ENCODE assay signal across 17 cellular contexts in the genomic region with DNA sequence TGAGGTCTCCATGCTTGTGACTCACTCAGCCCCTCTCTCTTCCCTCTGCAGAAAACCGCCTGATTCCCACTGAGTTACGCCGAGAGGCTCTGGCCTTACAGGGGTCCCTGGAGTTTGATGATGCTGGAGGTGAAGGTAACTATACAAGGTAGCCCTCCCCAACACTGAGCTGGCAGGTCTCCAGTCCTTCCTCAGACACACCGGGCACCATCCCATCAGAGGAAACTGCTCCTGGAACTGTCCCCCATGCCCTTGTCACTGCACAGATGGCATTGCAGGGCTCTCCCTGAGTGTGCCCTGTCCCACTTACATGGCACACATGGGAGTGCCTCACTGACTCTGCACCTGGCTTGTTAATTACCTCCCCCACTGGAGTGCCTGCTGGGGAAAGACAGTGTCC. TPM values are rescaled to one million over a fixed set of nuclear protein-coding genes. Genes with fewer than 3 reads are reported as not detected.
DNase-seq lines count a peak whose midpoint lies in the region; ATAC-seq and TF ChIP-seq lines count a peak whose summit lies in the region.
"Had no signal": no experiment of that assay in that cellular context is flagged by ENCODE, and none has a peak within 500 bp of the region (broad histone marks: within the 10 kb centered on the region; RNA-seq: fewer than 3 reads in every experiment).

No MANE protein-coding gene starts in this region.

- ATAC-seq in HG02970 (IDR thresholded peaks at IDR 0.05; ENCODE audit: low FRiP score, unreplicated experiment) = no peak

- POLR2A ChIA-PET in activated CD4-positive, alpha-beta T cell treated with anti-CD3 and anti-CD28 coated beads, Interleukin-2, amount 10 ng/mL, durations not matched to agents 7 days and 5 days (lab: Charles Lee) = no interaction called here

- peak overlapping the region; percentile 100 for H3K4me3 Mint-ChIP-seq in activated CD4-positive, alpha-beta T cell treated with anti-CD3 and anti-CD28 coated beads, Interleukin-2, amount 10 ng/mL, durations not matched to agents 7 days and 5 days
- H3K4me3 Mint-ChIP-seq in IgD-negative memory B cell = peak overlapping the region in 3 of 4 donors; percentile 38 to 99 (median 41)
- H3K4me3 Mint-ChIP-seq in activated T-helper 2 cell treated with anti-CD3 and anti-CD28 coated beads, Interferon-gamma antibody, Interleukin-2, Interleukin-4, amounts not matched to agents 10 μg/mL and 5 μg/mL and 100 μg/mL, durations not matched to agents 14 hours and 24 hours and 36 hours (ENCODE audit: low read depth) = peak overlapping the region; percentile 100
- H3K4me3 Mint-ChIP-seq in nephron = peak overlapping the region; percentile 79 to 100 (median 99)

- no peak for TF ChIP-seq CTCF in nephron (IDR thresholded peaks at IDR 0.05; ENCODE audit: unreplicated experiment in 3 of 3)

- H3K9me3 Mint-ChIP-seq in activated CD4-positive, alpha-beta T cell treated with anti-CD3 and anti-CD28 coated beads, Interleukin-2, amount 10 ng/mL, durations not matched to agents 7 days and 5 days = no peaks in the 10 kb centered on the region
- no peaks in the 10 kb centered on the region for H3K9me3 Mint-ChIP-seq in IgD-negative memory B cell
- H3K9me3 Mint-ChIP-seq in activated T-helper 2 cell treated with anti-CD3 and anti-CD28 coated beads, Interferon-gamma antibody, Interleukin-2, Interleukin-4, amounts not matched to agents 10 μg/mL and 5 μg/mL and 100 μg/mL, durations not matched to agents 14 hours and 24 hours and 36 hours = no peaks in the 10 kb centered on the region
- H3K9me3 Mint-ChIP-seq in nephron = no peaks in the 10 kb centered on the region

- H3K27ac Mint-ChIP-seq in activated CD4-positive, alpha-beta T cell treated with anti-CD3 and anti-CD28 coated beads, Interleukin-2, amount 10 ng/mL, durations not matched to agents 7 days and 5 days = no peak overlapping the region
- no peak overlapping the region for H3K27ac Mint-ChIP-seq in IgD-negative memory B cell
- H3K27ac Mint-ChIP-seq in activated T-helper 2 cell treated with anti-CD3 and anti-CD28 coated beads, Interferon-gamma antibody, Interleukin-2, Interleukin-4, amounts not matched to agents 10 μg/mL and 5 μg/mL and 100 μg/mL, durations not matched to agents 14 hours and 24 hours and 36 hours = no peak overlapping the region
- no peak overlapping the region for H3K27ac Mint-ChIP-seq in nephron

- H3K36me3 Mint-ChIP-seq in activated CD4-positive, alpha-beta T cell treated with anti-CD3 and anti-CD28 coated beads, Interleukin-2, amount 10 ng/mL, durations not matched to agents 7 days and 5 days (ENCODE audit: low read depth) = peaks cover 53% of the 10 kb centered on the region
- H3K36me3 Mint-ChIP-seq in IgD-negative memory B cell (peaks cover 13% of the 10 kb centered on the region), nephron (ENCODE audit: low read depth) (peaks cover 59% of the 10 kb centered on the region)
- peaks cover 70% of the 10 kb centered on the region for H3K36me3 Mint-ChIP-seq in activated T-helper 2 cell treated with anti-CD3 and anti-CD28 coated beads, Interferon-gamma antibody, Interleukin-2, Interleukin-4, amounts not matched to agents 10 μg/mL and 5 μg/mL and 100 μg/mL, durations not matched to agents 14 hours and 24 hours and 36 hours (ENCODE audit: low read depth)

- no peak for DNase-seq in activated CD4-positive, alpha-beta T cell treated with anti-CD3 and anti-CD28 coated beads, Interleukin-2, amount 10 ng/mL, durations not matched to agents 7 days and 5 days
- DNase-seq in activated CD4-positive, alpha-beta T cell treated with anti-CD3 and anti-CD28 coated beads, Interleukin-2, amount 50 U/mL, for 48 hours = no peak
- no peak for DNase-seq in activated T-helper 2 cell treated with anti-CD3 and anti-CD28 coated beads, Interferon-gamma antibody, Interleukin-2, Interleukin-4, amounts not matched to agents 10 μg/mL and 5 μg/mL and 100 μg/mL, durations not matched to agents 14 hours and 24 hours and 36 hours (ENCODE audit: low spot score)
- DNase-seq in NCI-H2029 (lab: John Stamatoyannopoulos, UW) (no peak), glomerular visceral epithelial cell (ENCODE audit: extremely low spot score) (no peak)
- DNase-seq: activated CD4-positive, alpha-beta T cell treated with anti-CD3 and anti-CD28 coated beads for 1 hour; cerebellar nuclear complex; GM23248; KBM-7; NCI-H1436; NCI-H446 treated with DMSO at 0.1 percent for 48 hours; occipital lobe; Peyer's patch; stomach had no signal

- intact Hi-C loops in activated T-helper 2 cell treated with anti-CD3 and anti-CD28 coated beads, Interferon-gamma antibody, Interleukin-2, Interleukin-4, amounts not matched to agents 10 μg/mL and 5 μg/mL and 100 μg/mL, durations not matched to agents 14 hours and 24 hours and 36 hours (cut with micrococcal nuclease) = loop anchor here (5.0 kb wide), 1 partner anchor 748 kb away; a partner anchor contains a TSS

- CTCF ChIA-PET in activated CD4-positive, alpha-beta T cell treated with anti-CD3 and anti-CD28 coated beads, Interleukin-2, amount 10 ng/mL, durations not matched to agents 7 days and 5 days (lab: Charles Lee) = interaction anchor here (1.0 to 4.5 kb wide), 2 partner anchors 8 to 163 kb away, joined by 3 to 32 read pairs; a partner anchor contains a TSS

- peaks cover 38% of the 10 kb centered on the region for H3K4me1 Mint-ChIP-seq in activated CD4-positive, alpha-beta T cell treated with anti-CD3 and anti-CD28 coated beads, Interleukin-2, amount 10 ng/mL, durations not matched to agents 7 days and 5 days
- H3K4me1 Mint-ChIP-seq in IgD-negative memory B cell (peaks cover 19 to 43% (median 37%) of the 10 kb centered on the region in 3 donors), nephron (peaks cover 15% of the 10 kb centered on the region)
- peaks cover 21% of the 10 kb centered on the region for H3K4me1 Mint-ChIP-seq in activated T-helper 2 cell treated with anti-CD3 and anti-CD28 coated beads, Interferon-gamma antibody, Interleukin-2, Interleukin-4, amounts not matched to agents 10 μg/mL and 5 μg/mL and 100 μg/mL, durations not matched to agents 14 hours and 24 hours and 36 hours (ENCODE audit: low read depth)

- H3K27me3 Mint-ChIP-seq in activated CD4-positive, alpha-beta T cell treated with anti-CD3 and anti-CD28 coated beads, Interleukin-2, amount 10 ng/mL, durations not matched to agents 7 days and 5 days = no peaks in the 10 kb centered on the region
- H3K27me3 Mint-ChIP-seq in IgD-negative memory B cell = no peaks in the 10 kb centered on the region
- H3K27me3 Mint-ChIP-seq in activated T-helper 2 cell treated with anti-CD3 and anti-CD28 coated beads, Interferon-gamma antibody, Interleukin-2, Interleukin-4, amounts not matched to agents 10 μg/mL and 5 μg/mL and 100 μg/mL, durations not matched to agents 14 hours and 24 hours and 36 hours (ENCODE audit: low read depth) = no peaks in the 10 kb centered on the region
- no peaks in the 10 kb centered on the region for H3K27me3 Mint-ChIP-seq in nephron (ENCODE audit: low read depth)

RNA-seq across cellular contexts. Expression of a gene that starts 1.9 kb away (rescaled TPM):
- total RNA-seq in activated CD4-positive, alpha-beta T cell treated with anti-CD3 and anti-CD28 coated beads, Interleukin-2, amount 10 ng/mL, durations not matched to agents 7 days and 5 days = 10 to 100 TPM; 71.1 to 75.2 TPM
- polyA plus RNA-seq in IgD-negative memory B cell = 102 TPM
- 136 and 142 TPM in 2 replicates for total RNA-seq in activated T-helper 2 cell treated with anti-CD3 and anti-CD28 coated beads, Interferon-gamma antibody, Interleukin-2, Interleukin-4, amounts not matched to agents 10 μg/mL and 5 μg/mL and 100 μg/mL, durations not matched to agents 14 hours and 24 hours and 36 hours

RNA-seq across cellular contexts. Expression of a gene that starts 11.3 kb away (rescaled TPM):
- total RNA-seq in activated CD4-positive, alpha-beta T cell treated with anti-CD3 and anti-CD28 coated beads, Interleukin-2, amount 10 ng/mL, durations not matched to agents 7 days and 5 days = 10 to 100 TPM; 88.2 to 89.2 TPM
- 124 TPM for polyA plus RNA-seq in IgD-negative memory B cell
- 72.6 and 72.9 TPM in 2 replicates for total RNA-seq in activated T-helper 2 cell treated with anti-CD3 and anti-CD28 coated beads, Interferon-gamma antibody, Interleukin-2, Interleukin-4, amounts not matched to agents 10 μg/mL and 5 μg/mL and 100 μg/mL, durations not matched to agents 14 hours and 24 hours and 36 hours

Comparison
In these comparisons a context has a peak if more than half of its experiments do, and no peak if none do; other contexts are left out.
1. H3K4me3 Mint-ChIP-seq: peak in every context shown above with its lines; median percentile 100 in activated CD4-positive, alpha-beta T cell treated with anti-CD3 and anti-CD28 coated beads, Interleukin-2, amount 10 ng/mL, durations not matched to agents 7 days and 5 days; 100 in activated T-helper 2 cell treated with anti-CD3 and anti-CD28 coated beads, Interferon-gamma antibody, Interleukin-2, Interleukin-4, amounts not matched to agents 10 μg/mL and 5 μg/mL and 100 μg/mL, durations not matched to agents 14 hours and 24 hours and 36 hours; 99 in nephron; 41 in IgD-negative memory B cell.